ENCODE assay signal across 30 cellular contexts in genomic region chr7:116257156-116257555, GRCh38.
"Had no signal": no experiment of that assay in that cellular context is flagged by ENCODE, and none has a peak within 500 bp of the region (broad histone marks: within the 10 kb centered on the region; RNA-seq: fewer than 3 reads in every experiment).

No MANE protein-coding gene starts in this region.

- H3K4me1 ChIP-seq: breast epithelium, Peyer's patch had no signal

- H3K9me3 Mint-ChIP-seq: activated CD4-positive, alpha-beta memory T cell treated with anti-CD3 and anti-CD28 coated beads, Interleukin-2, amount 10 ng/mL, durations not matched to agents 7 days and 5 days; activated naive CD4-positive, alpha-beta T cell treated with anti-CD3 and anti-CD28 coated beads for 36 hours; activated naive CD8-positive, alpha-beta T cell treated with anti-CD3 and anti-CD28 coated beads, Interleukin-2, amount 10 ng/mL, durations not matched to agents 7 days and 5 days; WTC11 had no signal

- H3K27ac ChIP-seq: adrenal gland, breast epithelium, Peyer's patch, RWPE1, SJSA1 had no signal

- ATAC-seq: T-helper 17 cell, WTC11 had no signal

- H3K4me3 ChIP-seq: adrenal gland, breast epithelium, MG63, Peyer's patch, SJSA1 had no signal

- H3K27me3 ChIP-seq: adrenal gland, breast epithelium, MG63, Peyer's patch, SJSA1 had no signal

- H3K27ac Mint-ChIP-seq: activated CD4-positive, alpha-beta memory T cell treated with anti-CD3 and anti-CD28 coated beads, Interleukin-2, amount 10 ng/mL, durations not matched to agents 7 days and 5 days; activated naive CD4-positive, alpha-beta T cell treated with anti-CD3 and anti-CD28 coated beads for 36 hours; activated naive CD8-positive, alpha-beta T cell treated with anti-CD3 and anti-CD28 coated beads, Interleukin-2, amount 10 ng/mL, durations not matched to agents 7 days and 5 days; WTC11 had no signal

- H3K36me3 ChIP-seq: adrenal gland, breast epithelium had no signal

- H3K4me3 Mint-ChIP-seq: activated CD4-positive, alpha-beta memory T cell treated with anti-CD3 and anti-CD28 coated beads, Interleukin-2, amount 10 ng/mL, durations not matched to agents 7 days and 5 days; activated naive CD4-positive, alpha-beta T cell treated with anti-CD3 and anti-CD28 coated beads for 36 hours; activated naive CD8-positive, alpha-beta T cell treated with anti-CD3 and anti-CD28 coated beads, Interleukin-2, amount 10 ng/mL, durations not matched to agents 7 days and 5 days; T-helper 17 cell; WTC11 had no signal

- H3K9me3 ChIP-seq: adrenal gland, breast epithelium, MG63, Peyer's patch, SJSA1 had no signal

- H3K27me3 Mint-ChIP-seq: activated CD4-positive, alpha-beta memory T cell treated with anti-CD3 and anti-CD28 coated beads, Interleukin-2, amount 10 ng/mL, durations not matched to agents 7 days and 5 days; activated naive CD8-positive, alpha-beta T cell treated with anti-CD3 and anti-CD28 coated beads, Interleukin-2, amount 10 ng/mL, durations not matched to agents 7 days and 5 days; T-helper 17 cell had no signal

- DNase-seq: activated CD4-positive, alpha-beta memory T cell treated with anti-CD3 and anti-CD28 coated beads, Interleukin-2, amount 10 ng/mL, durations not matched to agents 7 days and 5 days; activated CD4-positive, alpha-beta T cell treated with anti-CD3 and anti-CD28 coated beads, Interleukin-2, amount 50 U/mL, for 1 hour; activated CD4-positive, CD25-positive, alpha-beta regulatory T cell treated with anti-CD3 and anti-CD28 coated beads, Interleukin-2, amount 50 U/mL, for 72 hours; activated CD8-positive, alpha-beta memory T cell treated with anti-CD3 and anti-CD28 coated beads, Interleukin-2, amount 50 U/mL, for 48 hours; activated effector memory CD4-positive, alpha-beta T cell treated with anti-CD3 and anti-CD28 coated beads, Interleukin-2, amount 50 U/mL, for 16 hours; activated naive CD4-positive, alpha-beta T cell treated with anti-CD3 and anti-CD28 coated beads for 36 hours; activated naive CD8-positive, alpha-beta T cell treated with anti-CD3 and anti-CD28 coated beads, Interleukin-2, amount 10 ng/mL, durations not matched to agents 7 days and 5 days; activated T-cell treated with anti-CD3 and anti-CD28 coated beads, Interleukin-2, amount 50 U/mL, for 1 hour; adrenal gland; anterior cingulate cortex; caudate nucleus; MG63; MV-4-11; NCI-H1092 treated with DMSO at 0.1 percent for 48 hours; NCI-H1417 treated with DMSO at 0.1 percent for 48 hours; NCI-H1694; NCI-H2029 treated with DMSO at 0.1 percent for 48 hours; NCI-H345; NCI-H510A; NCI-H526 treated with DMSO at 0.1 percent for 48 hours; NK-92 treated with Interleukin-12 subunit alpha and Interleukin-12 subunit beta, amount 100 ng/mL, for 24 hours; OCI-M1; Peyer's patch; SHP77; T-helper 17 cell; T-helper 9 cell had no signal
